ENCODE assay signal across 8 cellular contexts in genomic region chr1:58779837-58780585, GRCh38. TPM values are rescaled to one million over a fixed set of nuclear protein-coding genes. Genes with fewer than 3 reads are reported as not detected.
DNase-seq lines count a peak whose midpoint lies in the region; ATAC-seq and TF ChIP-seq lines count a peak whose summit lies in the region.

No MANE protein-coding gene starts in this region.

- TF ChIP-seq CTCF in brain (conservative IDR thresholded peaks at IDR 0.05) (no peak), thoracic aorta (IDR thresholded peaks at IDR 0.05) (no peak), GM10266 (IDR thresholded peaks at IDR 0.05; ENCODE audit: control insufficient read depth, insufficient read depth, low read depth, missing control alignments) (no peak)

- peaks cover 18% of the 10 kb centered on the region for H3K4me1 Mint-ChIP-seq in brain

- peaks cover 35% of the 10 kb centered on the region for H3K27me3 Mint-ChIP-seq in brain

- H3K27me3 ChIP-seq in thoracic aorta (replicated peaks; ENCODE audit: insufficient read depth): no peaks in the 10 kb centered on the region

- peaks cover 4% of the 10 kb centered on the region for H3K36me3 ChIP-seq in thoracic aorta

- DNase-seq in ELF-1 (ENCODE audit: low read depth, low spot score): peak; percentile 51
- DNase-seq in NCI-H2107 treated with DMSO at 0.1 percent for 48 hours (lab: John Stamatoyannopoulos, UW; ENCODE audit: unreplicated experiment): peak; percentile 98
- DNase-seq in left kidney (ENCODE audit: low read depth, low spot score): peak; percentile 65
- DNase-seq in thoracic aorta (ENCODE audit: low spot score): no peak
- DNase-seq in GM10266 (ENCODE audit: extremely low spot score): no peak
- DNase-seq in SKM-1 treated with dmso at 0.1 percent for 144 hours (lab: John Stamatoyannopoulos, UW; ENCODE audit: unreplicated experiment): no peak

- ATAC-seq in thoracic aorta (ENCODE audit: insufficient number of reproducible peaks, low FRiP score, low read depth) (no peak), HG03135 (IDR thresholded peaks at IDR 0.05; ENCODE audit: unreplicated experiment) (no peak)

- peak overlapping the region; percentile 83 for H3K4me3 ChIP-seq in thoracic aorta

- H3K27ac ChIP-seq in thoracic aorta: peak overlapping the region; percentile 9 to 97

- no peaks in the 10 kb centered on the region for H3K9me3 ChIP-seq in thoracic aorta

- H3K4me3 Mint-ChIP-seq in brain: peak overlapping the region; percentile 93 to 96 (median 94)

- peaks cover 0 to 14% (median 6%) of the 10 kb centered on the region in 5 experiments for H3K9me3 Mint-ChIP-seq in brain

- H3K36me3 Mint-ChIP-seq in brain: peaks cover 27% of the 10 kb centered on the region

- H3K4me1 ChIP-seq in thoracic aorta (ENCODE audit: control insufficient read depth in 1 of 2, low read depth in 2 of 2): peaks cover 0 to 5% of the 10 kb centered on the region in 2 donors

- H3K27ac Mint-ChIP-seq in brain: peak overlapping the region; percentile 42 to 87 (median 52)

RNA-seq across cellular contexts. Expression of gene JUN, which starts 3.8 kb away (rescaled TPM):
- 109 TPM for polyA plus RNA-seq in brain (ENCODE audit: insufficient read depth, low read depth, low replicate concordance)
- total RNA-seq in thoracic aorta: 100 to 1,000 TPM; 132 to 396 TPM

Comparison
In these comparisons a context has a peak if more than half of its experiments do, and no peak if none do; other contexts are left out.
1. DNase-seq: peak in ELF-1 (single experiment), NCI-H2107 treated with DMSO at 0.1 percent for 48 hours (single experiment) and left kidney (single experiment); none in thoracic aorta (single experiment), GM10266 (single experiment) and SKM-1 treated with dmso at 0.1 percent for 144 hours (single experiment).